ENCODE assay signal across 8 cellular contexts in the genomic region with DNA sequence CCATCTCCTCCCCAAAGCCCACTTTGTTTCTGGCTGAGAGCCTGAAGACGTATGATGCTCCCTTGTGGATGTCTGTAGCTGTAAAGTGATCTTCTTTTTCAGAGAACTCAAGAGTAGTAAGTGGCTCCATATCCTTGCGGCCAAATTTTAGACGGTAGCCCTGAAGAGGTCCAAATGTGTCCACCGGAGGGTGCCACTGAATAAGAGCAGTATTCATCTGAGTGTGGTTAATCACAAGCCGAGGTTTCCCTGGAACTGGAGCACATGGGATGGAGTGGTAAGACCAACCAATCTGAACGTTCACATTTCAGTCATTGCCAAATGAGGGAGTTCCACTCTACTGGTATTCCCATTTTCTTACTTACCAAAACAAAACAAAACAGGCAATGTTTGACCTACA.
DNase-seq lines count a peak whose midpoint lies in the region; ATAC-seq, FAIRE-seq and TF ChIP-seq lines count a peak whose summit lies in the region.
"Had no signal": no experiment of that assay in that cellular context is flagged by ENCODE, and none has a peak within 500 bp of the region (broad histone marks: within the 10 kb centered on the region; RNA-seq: fewer than 3 reads in every experiment).

No MANE protein-coding gene starts in this region.

- H2BK120ac ChIP-seq in trophoblast cell (ENCODE audit: insufficient read depth, low read length, poor library complexity) = no peak overlapping the region

- no peak overlapping the region for H3K18ac ChIP-seq in trophoblast cell (ENCODE audit: low read length)

- H3K4ac ChIP-seq in trophoblast cell (ENCODE audit: low read depth, low read length) = no peak overlapping the region

- H3K4me1 ChIP-seq in trophoblast cell (ENCODE audit: control insufficient read depth in 1 of 2, insufficient read depth in 2 of 2, low read length in 2 of 2) = no peaks in the 10 kb centered on the region

- H3K27me3 ChIP-seq in trophoblast cell (ENCODE audit: insufficient read depth, low read length) = no peaks in the 10 kb centered on the region

- H3K9me3 ChIP-seq in trophoblast cell (ENCODE audit: insufficient read depth, low read depth, low read length) = no peaks in the 10 kb centered on the region

- no peak overlapping the region for H3K4me3 ChIP-seq in fibroblast of mammary gland (ENCODE audit: control insufficient read depth, low read depth, low read length)
- H3K4me3 ChIP-seq in trophoblast cell (ENCODE audit: low read depth, low read length) = no peak overlapping the region

- no peaks in the 10 kb centered on the region for H3K79me1 ChIP-seq in trophoblast cell (ENCODE audit: low read length)

- POLR2A ChIA-PET in HEK293T (lab: Yijun Ruan, JAX) = no interaction called here

- H4K12ac ChIP-seq in trophoblast cell (ENCODE audit: low read depth, low read length) = no peak overlapping the region

- no CpG with 5 or more reads among the region's 6 CpGs for WGBS in trophoblast cell (ENCODE audit: extremely low coverage, insufficient coverage, insufficient read length)

- DNase-seq in HEK293T (ENCODE audit: extremely low spot score) (peak; percentile 10), NCI-H524 treated with DMSO at 0.1 percent for 48 hours (lab: John Stamatoyannopoulos, UW) (peak; percentile 2), fibroblast of mammary gland (ENCODE audit: low read depth) (peak; percentile 71), trophoblast cell (peak; percentile 1 to 6), GM19239 (ENCODE audit: insufficient read length, low spot score) (no peak), NOMO-1 treated with dmso at 0.1 percent for 144 hours (lab: John Stamatoyannopoulos, UW; ENCODE audit: unreplicated experiment) (no peak)
- DNase-seq: amniotic stem cell had no signal

- no peak overlapping the region for H3K14ac ChIP-seq in trophoblast cell (ENCODE audit: low read length)

- no peak overlapping the region for H3K23ac ChIP-seq in trophoblast cell (ENCODE audit: low read length)

- no peak overlapping the region for H3K9ac ChIP-seq in trophoblast cell (ENCODE audit: low read length)

- ATAC-seq in HG03175 (IDR thresholded peaks at IDR 0.05; ENCODE audit: unreplicated experiment) = no peak

- H3K4me2 ChIP-seq in trophoblast cell (ENCODE audit: low read length) = no peak overlapping the region

- peaks cover 7 to 9% of the 10 kb centered on the region in 2 experiments for H3K36me3 ChIP-seq in trophoblast cell (ENCODE audit: control insufficient read depth in 1 of 2, insufficient read depth in 2 of 2, low read length in 2 of 2)

- H2BK5ac ChIP-seq in trophoblast cell (ENCODE audit: low read depth, low read length, poor library complexity) = no peak overlapping the region

- no peak overlapping the region for H2BK12ac ChIP-seq in trophoblast cell (ENCODE audit: low read length)

- H3K27ac ChIP-seq in trophoblast cell (ENCODE audit: low read depth, low read length) = no peak overlapping the region

- CTCF ChIA-PET in HEK293T (lab: Yijun Ruan, JAX) = no interaction called here

- no peak overlapping the region for H4K91ac ChIP-seq in trophoblast cell (ENCODE audit: low read depth, low read length)

- peak; percentile 52 for TF ChIP-seq CTCF in fibroblast of mammary gland (conservative IDR thresholded peaks at IDR 0.05; ENCODE audit: control insufficient read depth, insufficient read depth, low read depth, low read length)

- H2AFZ ChIP-seq in trophoblast cell (ENCODE audit: insufficient read depth, low read length, poor library complexity) = no peak overlapping the region

- FAIRE-seq in GM19239 (lab: Jason Lieb, UNC) = no peak

- no peak overlapping the region for H4K8ac ChIP-seq in trophoblast cell (ENCODE audit: low read depth, low read length)

- H2AK5ac ChIP-seq in trophoblast cell (ENCODE audit: low read length) = no peak overlapping the region

- no peaks in the 10 kb centered on the region for H3K79me2 ChIP-seq in trophoblast cell (ENCODE audit: control insufficient read depth, insufficient read depth, low read length, poor library complexity)

TF ChIP-seq in HEK293T, 16 proteins besides CTCF, POLR2A, EP300 and RAD21:
- TF ChIP-seq, protein P1, sequence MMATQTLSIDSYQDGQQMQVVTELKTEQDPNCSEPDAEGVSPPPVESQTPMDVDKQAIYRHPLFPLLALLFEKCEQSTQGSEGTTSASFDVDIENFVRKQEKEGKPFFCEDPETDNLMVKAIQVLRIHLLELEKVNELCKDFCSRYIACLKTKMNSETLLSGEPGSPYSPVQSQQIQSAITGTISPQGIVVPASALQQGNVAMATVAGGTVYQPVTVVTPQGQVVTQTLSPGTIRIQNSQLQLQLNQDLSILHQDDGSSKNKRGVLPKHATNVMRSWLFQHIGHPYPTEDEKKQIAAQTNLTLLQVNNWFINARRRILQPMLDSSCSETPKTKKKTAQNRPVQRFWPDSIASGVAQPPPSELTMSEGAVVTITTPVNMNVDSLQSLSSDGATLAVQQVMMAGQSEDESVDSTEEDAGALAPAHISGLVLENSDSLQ (IDR thresholded peaks at IDR 0.05) = no peak
- TF ChIP-seq TARDBP (IDR thresholded peaks at IDR 0.05) (no peak), HDGF (IDR thresholded peaks at IDR 0.05; ENCODE audit: borderline replicate concordance) (no peak), SUZ12 (IDR thresholded peaks at IDR 0.05) (no peak), FOXA1 (IDR thresholded peaks at IDR 0.05) (no peak), ZNF384 (IDR thresholded peaks at IDR 0.05) (no peak), L3MBTL2 (conservative IDR thresholded peaks at IDR 0.05) (no peak), ELF4 (IDR thresholded peaks at IDR 0.05) (no peak), ARNT (IDR thresholded peaks at IDR 0.05) (no peak)
TF ChIP-seq in HEK293T: peak in this region for 0.

Comparison
In these comparisons a context has a peak if more than half of its experiments do, and no peak if none do; other contexts are left out.
1. DNase-seq: peak in HEK293T (single experiment), NCI-H524 treated with DMSO at 0.1 percent for 48 hours (single experiment), fibroblast of mammary gland (single experiment) and trophoblast cell (2 of 2); none in GM19239 (single experiment) and NOMO-1 treated with dmso at 0.1 percent for 144 hours (single experiment).